ENCODE assay signal across 27 cellular contexts in genomic region chrX:149374751-149375150, GRCh38.
DNase-seq lines count a peak whose midpoint lies in the region; FAIRE-seq lines count a peak whose summit lies in the region.
"Had no signal": no experiment of that assay in that cellular context is flagged by ENCODE, and none has a peak within 500 bp of the region (broad histone marks: within the 10 kb centered on the region; RNA-seq: fewer than 3 reads in every experiment).

No MANE protein-coding gene starts in this region.

- peak; percentile 18 for FAIRE-seq in GM18507 (lab: Jason Lieb, UNC)
- FAIRE-seq: small intestine had no signal

- DNase-seq in DMS53 (lab: John Stamatoyannopoulos, UW) (peak; percentile 2), DMS53 treated with DMSO at 0.1 percent for 48 hours (lab: John Stamatoyannopoulos, UW; ENCODE audit: unreplicated experiment) (no peak), GM18507 (ENCODE audit: extremely low spot score, insufficient read length, low read depth) (no peak), NCI-H524 treated with DMSO at 0.1 percent for 48 hours (lab: John Stamatoyannopoulos, UW) (peak; percentile 23), iris pigment epithelial cell (ENCODE audit: low read depth) (peak; percentile 6), KG1 (lab: John Stamatoyannopoulos, UW) (no peak)
- DNase-seq in stimulated activated CD4-positive, alpha-beta T cell treated with anti-CD3 and anti-CD28 coated beads, Interleukin-15, amount 100 ng/mL, for 24 hours = no peak
- DNase-seq in stimulated activated CD4-positive, alpha-beta T cell treated with anti-CD3 and anti-CD28 coated beads, Interleukin-2, amount 100 ng/mL, for 48 hours = no peak
- DNase-seq: 8988T; activated CD4-positive, alpha-beta T cell treated with anti-CD3 and anti-CD28 coated beads, Interleukin-2, amount 10 ng/mL, durations not matched to agents 7 days and 5 days; activated naive CD4-positive, alpha-beta T cell; activated T-cell treated with anti-CD3 and anti-CD28 coated beads, Interleukin-2, amount 50 U/mL, for 48 hours; brain microvascular endothelial cell; CD8-positive, alpha-beta memory T cell; DMS79 treated with DMSO at 0.1 percent for 48 hours; GM23248; head of caudate nucleus; midbrain; naive thymus-derived CD8-positive, alpha-beta T cell; NCI-H1092; NCI-H1930; occipital lobe; SHP77 treated with DMSO at 0.1 percent for 48 hours; small intestine; stimulated activated CD4-positive, alpha-beta T cell treated with anti-CD3 and anti-CD28 coated beads, Interleukin-2, amount 100 ng/mL, for 24 hours; T1000; WERI-Rb-1 had no signal

Comparison
In these comparisons a context has a peak if more than half of its experiments do, and no peak if none do; other contexts are left out.
1. DNase-seq: peak in DMS53 (single experiment), NCI-H524 treated with DMSO at 0.1 percent for 48 hours (single experiment) and iris pigment epithelial cell (single experiment); none in DMS53 treated with DMSO at 0.1 percent for 48 hours (single experiment), GM18507 (single experiment), stimulated activated CD4-positive, alpha-beta T cell treated with anti-CD3 and anti-CD28 coated beads, Interleukin-15, amount 100 ng/mL, for 24 hours (single experiment), stimulated activated CD4-positive, alpha-beta T cell treated with anti-CD3 and anti-CD28 coated beads, Interleukin-2, amount 100 ng/mL, for 48 hours (0 of 2) and KG1 (single experiment).